Comparison of ENCODE assay signal across 1 cellular context in the genomic region with DNA sequence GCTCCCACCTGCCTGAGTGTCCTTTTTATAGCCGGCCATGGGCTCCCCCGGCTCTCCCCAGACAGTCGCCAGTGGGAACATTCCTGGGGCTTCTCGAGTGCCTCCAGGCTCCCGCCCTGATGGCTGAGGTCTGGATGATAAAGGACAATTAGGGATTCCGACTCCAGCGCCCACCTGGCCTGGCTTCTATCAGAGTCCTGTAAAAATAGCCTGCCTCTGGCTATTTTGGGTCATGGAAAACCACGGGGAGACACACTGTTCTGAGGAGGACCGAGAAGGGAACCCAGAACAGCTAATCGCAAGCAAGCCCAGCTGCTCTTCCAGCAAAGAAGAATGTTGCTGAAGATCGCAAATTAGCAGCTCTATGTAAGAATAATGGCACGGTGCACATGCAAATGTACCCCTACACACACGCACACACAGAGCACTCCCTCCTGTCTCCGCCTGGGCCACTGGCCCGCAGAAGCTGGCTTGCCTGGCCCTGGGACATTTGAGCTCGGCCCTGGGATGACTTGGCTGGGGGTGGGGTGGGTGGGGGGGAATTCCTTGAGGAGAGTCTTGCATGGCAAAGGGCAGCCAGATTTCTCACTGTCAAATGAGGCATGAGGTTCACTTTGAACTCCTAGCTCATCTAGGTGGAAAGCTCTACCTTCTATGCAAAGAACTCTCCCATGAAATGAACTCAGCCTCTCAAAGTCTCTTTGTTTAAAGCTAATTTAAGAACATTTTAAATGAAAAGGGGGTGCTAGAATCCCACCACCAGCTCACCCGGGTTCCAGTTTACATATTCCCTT.
TF ChIP-seq lines count a peak whose summit lies in the region.

No MANE protein-coding gene starts in this region.

TF ChIP-seq in K562, 482 proteins besides CTCF, POLR2A, EP300 and RAD21 (continued from another document):
- TF ChIP-seq, protein P1, sequence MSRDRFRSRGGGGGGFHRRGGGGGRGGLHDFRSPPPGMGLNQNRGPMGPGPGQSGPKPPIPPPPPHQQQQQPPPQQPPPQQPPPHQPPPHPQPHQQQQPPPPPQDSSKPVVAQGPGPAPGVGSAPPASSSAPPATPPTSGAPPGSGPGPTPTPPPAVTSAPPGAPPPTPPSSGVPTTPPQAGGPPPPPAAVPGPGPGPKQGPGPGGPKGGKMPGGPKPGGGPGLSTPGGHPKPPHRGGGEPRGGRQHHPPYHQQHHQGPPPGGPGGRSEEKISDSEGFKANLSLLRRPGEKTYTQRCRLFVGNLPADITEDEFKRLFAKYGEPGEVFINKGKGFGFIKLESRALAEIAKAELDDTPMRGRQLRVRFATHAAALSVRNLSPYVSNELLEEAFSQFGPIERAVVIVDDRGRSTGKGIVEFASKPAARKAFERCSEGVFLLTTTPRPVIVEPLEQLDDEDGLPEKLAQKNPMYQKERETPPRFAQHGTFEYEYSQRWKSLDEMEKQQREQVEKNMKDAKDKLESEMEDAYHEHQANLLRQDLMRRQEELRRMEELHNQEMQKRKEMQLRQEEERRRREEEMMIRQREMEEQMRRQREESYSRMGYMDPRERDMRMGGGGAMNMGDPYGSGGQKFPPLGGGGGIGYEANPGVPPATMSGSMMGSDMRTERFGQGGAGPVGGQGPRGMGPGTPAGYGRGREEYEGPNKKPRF (IDR thresholded peaks at IDR 0.05; ENCODE audit: low read depth, low read length): no peak
- no peak for TF ChIP-seq KLF16 (IDR thresholded peaks at IDR 0.05)
- TF ChIP-seq ATF1 (CRISPR knock-in tag; IDR thresholded peaks at IDR 0.05): no peak
- no peak for TF ChIP-seq ATF1 (tag; IDR thresholded peaks at IDR 0.05)
